ENCODE assay signal across 9 cellular contexts in genomic region chr7:92765725-92766124, GRCh38.
DNase-seq lines count a peak whose midpoint lies in the region; ATAC-seq, FAIRE-seq and TF ChIP-seq lines count a peak whose summit lies in the region.
"Had no signal": no experiment of that assay in that cellular context is flagged by ENCODE, and none has a peak within 500 bp of the region (broad histone marks: within the 10 kb centered on the region; RNA-seq: fewer than 3 reads in every experiment).

No MANE protein-coding gene starts in this region.

- H3K4me1 Mint-ChIP-seq in nephron (peaks cover 56% of the 10 kb centered on the region), neural progenitor cell (peaks cover 13% of the 10 kb centered on the region), T-cell (peaks cover 14 to 53% (median 46%) of the 10 kb centered on the region in 3 donors)

- H3K79me1 ChIP-seq in H1 (ENCODE audit: low read depth, low read length): no peaks in the 10 kb centered on the region; the same call in 1 of the 2 replicates

- peak overlapping the region; percentile 58 for H3K27ac ChIP-seq in DND-41 (ENCODE audit: low read length)
- H3K27ac ChIP-seq in H1 (ENCODE audit: low read depth, low read length): no peak overlapping the region
- H3K27ac ChIP-seq in neural progenitor cell: no peak overlapping the region

- H2BK5ac ChIP-seq in H1 (ENCODE audit: low read depth, low read length): peak overlapping the region; percentile 84; the same call in 1 of the 2 replicates

- H3K4me3 Mint-ChIP-seq in nephron (no peak overlapping the region), neural progenitor cell (no peak overlapping the region), T-cell (no peak overlapping the region)

- H3K4me3 ChIP-seq in DND-41 (ENCODE audit: low read depth in 1 of 2, low read length in 2 of 2) (no peak overlapping the region), H1 (ENCODE audit: extremely low read depth in 1 of 4, insufficient read depth in 2 of 4, low read depth in 3 of 4, low read length in 4 of 4) (no peak overlapping the region), neural progenitor cell (no peak overlapping the region)
- H3K4me3 ChIP-seq: gastrocnemius medialis had no signal

- ATAC-seq in DND-41 (ENCODE audit: insufficient read depth, low read depth) (no peak), T-cell (replicated peaks in 1 of 4) (no peak)

- no peak for FAIRE-seq in H1 (lab: Jason Lieb, UNC)

- H3K79me2 ChIP-seq in DND-41 (ENCODE audit: insufficient read depth, low read length): peaks cover 100% of the 10 kb centered on the region
- H3K79me2 ChIP-seq in H1 (ENCODE audit: control insufficient read depth in 1 of 2, insufficient read depth in 2 of 2, low read length in 2 of 2): no peaks in the 10 kb centered on the region
- H3K79me2 ChIP-seq in neural progenitor cell (ENCODE audit: low read depth): no peaks in the 10 kb centered on the region

- POLR2A ChIA-PET in H1 (lab: Charles Lee; ENCODE audit: partially characterized antibody) (interaction anchor here (2.0 kb wide), 1 partner anchor 9 kb away, joined by 14 read pairs; no protein-coding TSS in a partner anchor), T-cell (lab: Charles Lee) (no interaction called here)

- H3K14ac ChIP-seq in H1 (ENCODE audit: insufficient read length): no peak overlapping the region

- H3K18ac ChIP-seq in H1 (ENCODE audit: extremely low read depth, low read length): peak overlapping the region; percentile 11; the same call in 1 of the 2 replicates

- peak overlapping the region; percentile 47; the same call in 1 of the 2 replicates for H2BK15ac ChIP-seq in H1 (ENCODE audit: low read length)

- H2BK20ac ChIP-seq in H1 (ENCODE audit: low read length): peak overlapping the region; percentile 94

- no peaks in the 10 kb centered on the region; the same call in 1 of the 2 replicates for H3K23me2 ChIP-seq in H1 (ENCODE audit: low read depth, low read length)

- no peak for TF ChIP-seq POLR2A in H1 (IDR thresholded peaks at IDR 0.05; ENCODE audit: control extremely low read depth in 1 of 2, low read depth in 2 of 2, low read length in 2 of 2)

- no peak overlapping the region; the same call in 1 of the 2 replicates for H4K8ac ChIP-seq in H1 (ENCODE audit: extremely low read depth, insufficient read depth, low read length)

- no peaks in the 10 kb centered on the region for H3K27me3 ChIP-seq in DND-41 (ENCODE audit: insufficient read depth, low read length, poor library complexity)
- no peaks in the 10 kb centered on the region for H3K27me3 ChIP-seq in H1 (replicated peaks in 1 of 4; ENCODE audit: control insufficient read depth in 3 of 4, extremely low read depth in 1 of 4, insufficient read depth in 3 of 4, low read length in 3 of 4)
- no peaks in the 10 kb centered on the region for H3K27me3 ChIP-seq in neural progenitor cell
- H3K27me3 ChIP-seq: gastrocnemius medialis had no signal

- no peak overlapping the region for H4K5ac ChIP-seq in H1 (ENCODE audit: insufficient read length, low read depth, low read length)

- no peak for TF ChIP-seq CTCF in DND-41 (IDR thresholded peaks at IDR 0.05; ENCODE audit: borderline replicate concordance, extremely low read depth, low read length, poor library complexity, severe bottlenecking)
- no peak for TF ChIP-seq CTCF in H1 (IDR thresholded peaks at IDR 0.05; ENCODE audit: control extremely low read depth in 1 of 3, insufficient read depth in 1 of 3, low read depth in 1 of 3, low read length in 3 of 3)
- no peak for TF ChIP-seq CTCF in nephron (IDR thresholded peaks at IDR 0.05; ENCODE audit: unreplicated experiment in 3 of 3)
- TF ChIP-seq CTCF in neural progenitor cell (IDR thresholded peaks at IDR 0.05): no peak

- H4K91ac ChIP-seq in H1 (replicated peaks; ENCODE audit: insufficient read length, low read length): peak overlapping the region; percentile 29

- DNase-seq in DND-41 (no peak), NCI-H226 (peak; percentile 94), H1 (ENCODE audit: low read depth in 1 of 2, low spot score in 2 of 2) (no peak), neural progenitor cell (ENCODE audit: low spot score) (no peak), NCI-H526 (lab: John Stamatoyannopoulos, UW) (no peak), G401 (ENCODE audit: low spot score) (no peak), T-cell (no peak)
- DNase-seq: gastrocnemius medialis had no signal

- TF ChIP-seq EP300 in H1 (IDR thresholded peaks at IDR 0.05; ENCODE audit: borderline replicate concordance in 1 of 2, low read depth in 2 of 2, low read length in 2 of 2): no peak

- no peak overlapping the region for H3K56ac ChIP-seq in H1 (replicated peaks; ENCODE audit: insufficient read length, low read depth, low read length)

- peak overlapping the region; percentile 87 for H2BK120ac ChIP-seq in H1 (replicated peaks; ENCODE audit: low read depth, low read length)

- H2AFZ ChIP-seq in DND-41 (ENCODE audit: low read depth, low read length): no peak overlapping the region
- H2AFZ ChIP-seq in H1 (ENCODE audit: low read length): no peak overlapping the region
- no peak overlapping the region for H2AFZ ChIP-seq in neural progenitor cell (replicated peaks)

- H3K9me3 ChIP-seq in DND-41 (ENCODE audit: insufficient read depth, low read length, severe bottlenecking): no peaks in the 10 kb centered on the region
- no peaks in the 10 kb centered on the region for H3K9me3 ChIP-seq in H1 (ENCODE audit: insufficient read depth in 2 of 2, low read depth in 1 of 2, low read length in 1 of 2)
- H3K9me3 ChIP-seq in neural progenitor cell (ENCODE audit: low read depth): no peaks in the 10 kb centered on the region
- H3K9me3 ChIP-seq: gastrocnemius medialis had no signal

- H3K4me1 ChIP-seq in DND-41 (ENCODE audit: insufficient read depth, low read length) (peaks cover 99% of the 10 kb centered on the region), H1 (replicated peaks in 1 of 4; ENCODE audit: control insufficient read depth in 3 of 4, insufficient read depth in 4 of 4, low read length in 3 of 4) (peaks cover 0 to 39% (median 20%) of the 10 kb centered on the region in 4 experiments; a peak in 4 of 7 replicates), neural progenitor cell (peaks cover 27% of the 10 kb centered on the region)

- H3K9ac ChIP-seq in DND-41 (ENCODE audit: low read depth, low read length): no peak overlapping the region
- H3K9ac ChIP-seq in H1 (replicated peaks in 1 of 4; ENCODE audit: extremely low read depth in 1 of 4, low read depth in 3 of 4, low read length in 3 of 4): no peak overlapping the region
- no peak overlapping the region for H3K9ac ChIP-seq in neural progenitor cell

- peak overlapping the region; percentile 98; the same call in 1 of the 2 replicates for H2BK12ac ChIP-seq in H1 (ENCODE audit: low read depth, low read length)

- H3K23ac ChIP-seq in H1 (ENCODE audit: insufficient read length): no peak overlapping the region

- H3K4me2 ChIP-seq in DND-41 (ENCODE audit: insufficient read depth, low read length) (no peak overlapping the region), H1 (ENCODE audit: insufficient read depth in 1 of 2, low read depth in 2 of 2, low read length in 2 of 2) (no peak overlapping the region), neural progenitor cell (no peak overlapping the region)

- H4K20me1 ChIP-seq in DND-41 (ENCODE audit: insufficient read depth, low read length) (peaks cover 11% of the 10 kb centered on the region; the same call in 1 of the 2 replicates), H1 (replicated peaks in 1 of 2; ENCODE audit: control insufficient read depth in 1 of 2, insufficient read depth in 2 of 2, low read length in 2 of 2) (no peaks in the 10 kb centered on the region), neural progenitor cell (ENCODE audit: low read depth) (no peaks in the 10 kb centered on the region)

- 86% methylated on average over 3 of the region's 3 CpGs; no CpG with 5 or more reads in 1 of the 2 experiments for WGBS in H1 (ENCODE audit: extremely low coverage in 1 of 2, insufficient coverage in 1 of 2, insufficient read length in 1 of 2, insufficient replicate concordance in 2 of 2, low coverage in 1 of 2, low lambda C conversion rate in 2 of 2, missing lambda C conversion rate in 1 of 2), 2 experiments

- peaks cover 84% of the 10 kb centered on the region for H3K36me3 ChIP-seq in DND-41 (ENCODE audit: insufficient read depth, low read length)
- H3K36me3 ChIP-seq in H1 (ENCODE audit: control insufficient read depth in 2 of 4, insufficient read depth in 4 of 4, low read length in 3 of 4): no peaks in the 10 kb centered on the region
- no peaks in the 10 kb centered on the region for H3K36me3 ChIP-seq in neural progenitor cell
- H3K36me3 ChIP-seq: gastrocnemius medialis had no signal

- no peaks in the 10 kb centered on the region for H3K9me3 Mint-ChIP-seq in nephron
- H3K9me3 Mint-ChIP-seq in neural progenitor cell: no peaks in the 10 kb centered on the region
- H3K9me3 Mint-ChIP-seq in T-cell: no peaks in the 10 kb centered on the region

- H3K27me3 Mint-ChIP-seq in nephron (ENCODE audit: low read depth) (no peaks in the 10 kb centered on the region), neural progenitor cell (ENCODE audit: insufficient read depth, low read depth) (no peaks in the 10 kb centered on the region), T-cell (no peaks in the 10 kb centered on the region)

- H2AK5ac ChIP-seq in H1 (ENCODE audit: low read depth, low read length): peak overlapping the region; percentile 94

- in situ Hi-C loops in G401 (cut with HindIII; ENCODE audit: low sequenced_read_pairs): no loop called here

- H3K36me3 Mint-ChIP-seq in nephron (ENCODE audit: low read depth) (peaks cover 33% of the 10 kb centered on the region), neural progenitor cell (peaks cover 11% of the 10 kb centered on the region), T-cell (peaks cover 38% of the 10 kb centered on the region)

- CTCF ChIA-PET in H1 (lab: Charles Lee; ENCODE audit: partially characterized antibody) (interaction anchor here (0.6 to 3.4 kb wide), 5 partner anchors 56 to 162 kb away, joined by 3 to 17 read pairs (median 3); no protein-coding TSS in a partner anchor), T-cell (lab: Charles Lee) (interaction anchor here in 1 of 2 donors (1.1 to 1.2 kb wide), 2 partner anchors 8 to 11 kb away, joined by 3 read pairs; no protein-coding TSS in a partner anchor)

- no peak overlapping the region for H3K4ac ChIP-seq in H1 (replicated peaks; ENCODE audit: insufficient read length, low read depth, low read length)

- TF ChIP-seq RAD21 in H1 (IDR thresholded peaks at IDR 0.05 in 1 of 2, conservative IDR thresholded peaks at IDR 0.05 in 1 of 2; ENCODE audit: low read depth in 2 of 2, low read length in 2 of 2): no peak

- H3K27ac Mint-ChIP-seq in nephron: peak overlapping the region in 2 of 3 experiments; percentile 1 to 9
- H3K27ac Mint-ChIP-seq in neural progenitor cell: no peak overlapping the region
- no peak overlapping the region for H3K27ac Mint-ChIP-seq in T-cell

- peaks cover 5% of the 10 kb centered on the region for H3F3A ChIP-seq in neural progenitor cell (ENCODE audit: low read depth)

TF ChIP-seq in H1, 55 proteins besides CTCF, POLR2A, EP300 and RAD21 (continues in another document):
- no peak for TF ChIP-seq SP2 (IDR thresholded peaks at IDR 0.05; ENCODE audit: low read length)
- no peak for TF ChIP-seq EZH2 (IDR thresholded peaks at IDR 0.05; ENCODE audit: low read depth, low read length, severe bottlenecking)

Comparison
In these comparisons a context has a peak if more than half of its experiments do, and no peak if none do; other contexts are left out.
1. H3K27ac Mint-ChIP-seq: peak in nephron (2 of 3); none in neural progenitor cell (single experiment) and T-cell (0 of 2).